Comparison of ENCODE assay signal across 10 cellular contexts in the genomic region with DNA sequence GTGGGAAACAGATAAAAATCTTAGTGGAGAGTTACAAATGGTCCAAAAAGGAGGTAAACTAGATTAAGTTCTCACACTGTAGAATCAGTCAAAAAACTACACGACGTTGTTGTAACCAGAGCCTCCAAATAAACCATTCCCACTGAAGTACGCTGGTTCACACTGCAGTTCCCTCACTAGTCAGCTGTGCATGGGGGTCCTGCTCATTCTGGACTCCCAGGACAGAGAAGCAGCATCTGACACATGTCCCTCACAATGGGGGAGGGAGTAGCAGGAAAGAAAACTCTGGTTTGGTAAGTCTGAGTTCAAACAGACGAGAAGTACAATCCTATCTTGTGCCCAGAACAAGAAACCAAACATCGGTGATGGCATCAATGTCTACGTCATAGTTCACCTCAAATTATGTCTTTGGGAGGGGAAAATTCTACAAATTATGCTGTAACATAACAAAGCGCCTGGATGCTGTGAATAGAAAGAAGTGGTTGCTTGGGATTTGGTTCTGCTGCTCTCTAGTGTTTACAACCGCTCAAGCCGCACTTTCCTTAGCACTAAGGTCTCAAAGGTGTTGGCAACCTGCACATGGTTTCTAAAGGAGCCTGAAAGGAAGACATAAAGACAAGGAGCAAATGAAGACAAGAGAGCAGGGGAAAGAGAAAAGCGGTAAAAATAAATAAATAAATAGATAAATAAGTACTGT.
A peak's percentile ranks its signal among the peaks of the same experiment; 100 is the strongest.
DNase-seq lines count a peak whose midpoint lies in the region; ATAC-seq and TF ChIP-seq lines count a peak whose summit lies in the region.
"Had no signal": no experiment of that assay in that cellular context is flagged by ENCODE, and none has a peak within 500 bp of the region (broad histone marks: within the 10 kb centered on the region; RNA-seq: fewer than 3 reads in every experiment).

No MANE protein-coding gene starts in this region.

- POLR2A ChIA-PET in HEK293T (lab: Yijun Ruan, JAX), result interaction anchor here (1.0 kb wide), 1 partner anchor 336 kb away, joined by 4 read pairs; no protein-coding TSS in a partner anchor

- H3K36me3 ChIP-seq in kidney epithelial cell (ENCODE audit: control insufficient read depth, insufficient read depth, low read length), result no peaks in the 10 kb centered on the region

- TF ChIP-seq CTCF in AG10803 (conservative IDR thresholded peaks at IDR 0.05; ENCODE audit: low read length), result peak; percentile 29
- peak; percentile 36 for TF ChIP-seq CTCF in kidney epithelial cell (IDR thresholded peaks at IDR 0.05; ENCODE audit: insufficient read depth, low read length, poor library complexity, severe bottlenecking)

- DNase-seq in AG10803 (ENCODE audit: low read depth), result peak; percentile 10
- no peak for DNase-seq in HEK293T (ENCODE audit: extremely low spot score)
- peak; percentile 40 for DNase-seq in astrocyte of the hippocampus (ENCODE audit: low read depth, low spot score)
- no peak for DNase-seq in kidney epithelial cell (ENCODE audit: low read depth)
- no peak for DNase-seq in cerebellar nuclear complex (lab: John Stamatoyannopoulos, UW)
- DNase-seq: activated CD4-positive, alpha-beta T cell treated with anti-CD3 and anti-CD28 coated beads for 1 hour; stimulated activated CD4-positive, alpha-beta T cell treated with anti-CD3 and anti-CD28 coated beads, Interleukin-12 subunit alpha, Interleukin-12 subunit beta, amount 100 ng/mL, for 4 hours had no signal

- ATAC-seq in HG02588 (IDR thresholded peaks at IDR 0.05; ENCODE audit: unreplicated experiment), result no peak
- no peak for ATAC-seq in HG02763 (IDR thresholded peaks at IDR 0.05; ENCODE audit: unreplicated experiment)
- ATAC-seq in HG02970 (IDR thresholded peaks at IDR 0.05; ENCODE audit: low FRiP score, unreplicated experiment), result no peak

- H3K4me3 ChIP-seq in AG10803 (ENCODE audit: low read length), result no peak overlapping the region
- H3K4me3 ChIP-seq in kidney epithelial cell (ENCODE audit: low read depth, low read length), result no peak overlapping the region

- CTCF ChIA-PET in HEK293T (lab: Yijun Ruan, JAX), result interaction anchor here (1.0 kb wide), 1 partner anchor 67 kb away, joined by 4 read pairs; no protein-coding TSS in a partner anchor

- no peaks in the 10 kb centered on the region for H3K27me3 ChIP-seq in kidney epithelial cell (ENCODE audit: control insufficient read depth, insufficient read depth, low read length)

TF ChIP-seq in HEK293T, 16 proteins besides CTCF, POLR2A, EP300 and RAD21:
- no peak for TF ChIP-seq SP1 (IDR thresholded peaks at IDR 0.05)
- peak; percentile 30; the same call in 1 of the 2 replicates for TF ChIP-seq L3MBTL2 (conservative IDR thresholded peaks at IDR 0.05)

Comparison
In these comparisons a context has a peak if more than half of its experiments do, and no peak if none do; other contexts are left out.
1. DNase-seq: peak in AG10803 (single experiment) and astrocyte of the hippocampus (single experiment); none in HEK293T (single experiment), kidney epithelial cell (single experiment) and cerebellar nuclear complex (0 of 2).